Comparison of ENCODE assay signal across 7 cellular contexts in genomic region chr12:53230971-53231858, GRCh38.
DNase-seq lines count a peak whose midpoint lies in the region; ATAC-seq and TF ChIP-seq lines count a peak whose summit lies in the region.
"Had no signal": no experiment of that assay in that cellular context is flagged by ENCODE, and none has a peak within 500 bp of the region (broad histone marks: within the 10 kb centered on the region; RNA-seq: fewer than 3 reads in every experiment).

No MANE protein-coding gene starts in this region.

- H3K4me3 ChIP-seq in RWPE2 (ENCODE audit: severe bottlenecking) (peak overlapping the region; percentile 56), fibroblast of pulmonary artery (replicated peaks; ENCODE audit: low read depth, low read length) (peak overlapping the region; percentile 62), stomach smooth muscle (ENCODE audit: low read length in 2 of 2) (peak overlapping the region; percentile 61 to 81)

- H3K27me3 ChIP-seq in RWPE2 (ENCODE audit: insufficient read depth, poor library complexity, severe bottlenecking) (no peaks in the 10 kb centered on the region), stomach smooth muscle (ENCODE audit: control insufficient read depth in 1 of 2, insufficient read depth in 2 of 2, low read length in 2 of 2) (no peaks in the 10 kb centered on the region)

- H3K4me1 ChIP-seq in RWPE2 (ENCODE audit: insufficient read depth, poor library complexity, severe bottlenecking): peaks cover 28% of the 10 kb centered on the region
- peaks cover 49% of the 10 kb centered on the region for H3K4me1 ChIP-seq in stomach smooth muscle (ENCODE audit: control insufficient read depth, insufficient read depth, low read length)

- H3K27ac ChIP-seq in RWPE2 (ENCODE audit: poor library complexity, severe bottlenecking): peak overlapping the region; percentile 84
- peak overlapping the region; percentile 80 for H3K27ac ChIP-seq in stomach smooth muscle (ENCODE audit: low read length)

- ATAC-seq in RWPE2 (ENCODE audit: low read depth) (peak; percentile 1; the same call in 2 of the 3 replicates), GM21717 (IDR thresholded peaks at IDR 0.05; ENCODE audit: unreplicated experiment) (no peak)

- H3K9me3 ChIP-seq in RWPE2 (ENCODE audit: severe bottlenecking): no peaks in the 10 kb centered on the region
- H3K9me3 ChIP-seq in stomach smooth muscle (ENCODE audit: control insufficient read depth in 2 of 2, low read length in 2 of 2): no peaks in the 10 kb centered on the region

- DNase-seq in RWPE2 (ENCODE audit: low spot score) (no peak), fibroblast of pulmonary artery (ENCODE audit: low read depth) (no peak), NCI-H1930 (lab: John Stamatoyannopoulos, UW) (no peak), MV-4-11 (lab: John Stamatoyannopoulos, UW) (no peak)
- DNase-seq: NCI-H2029 had no signal

- H3K9ac ChIP-seq in stomach smooth muscle (ENCODE audit: low read length in 2 of 2): peak overlapping the region; percentile 41 to 76

- H3K36me3 ChIP-seq in RWPE2 (ENCODE audit: low read depth) (peaks cover 7% of the 10 kb centered on the region), stomach smooth muscle (ENCODE audit: control insufficient read depth in 2 of 2, insufficient read depth in 2 of 2, low read length in 2 of 2) (peaks cover 0 to 4% of the 10 kb centered on the region in 2 donors)

- TF ChIP-seq CTCF in RWPE2 (IDR thresholded peaks at IDR 0.05; ENCODE audit: poor library complexity, severe bottlenecking) (no peak), fibroblast of pulmonary artery (IDR thresholded peaks at IDR 0.05; ENCODE audit: low read length, missing control alignments) (no peak)
